8 cellular contexts compared by ENCODE assay signal in the genomic region with DNA sequence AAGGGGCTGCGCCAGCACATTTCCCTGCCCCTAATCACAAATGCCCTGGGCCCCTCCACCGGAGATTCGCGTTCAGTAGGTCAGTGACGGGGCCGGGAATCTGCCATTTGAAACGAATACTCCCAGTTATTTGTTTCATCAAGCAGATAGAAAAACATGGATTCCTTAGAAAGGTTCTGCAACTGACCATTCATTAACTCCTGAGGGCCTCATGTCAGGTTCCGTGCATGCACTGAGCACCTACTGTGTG. TPM values are rescaled to one million over a fixed set of nuclear protein-coding genes. Genes with fewer than 3 reads are reported as not detected.
DNase-seq lines count a peak whose midpoint lies in the region; ATAC-seq and TF ChIP-seq lines count a peak whose summit lies in the region.

No MANE protein-coding gene starts in this region.

- H3K4me3 ChIP-seq in Karpas-422 (ENCODE audit: low read length) (peak overlapping the region; percentile 73), skeletal muscle cell (ENCODE audit: low read depth, low read length) (peak overlapping the region; percentile 56)

- no peaks in the 10 kb centered on the region for H3K27me3 ChIP-seq in Karpas-422 (ENCODE audit: low read length)

- H3K36me3 ChIP-seq in Karpas-422 (ENCODE audit: insufficient read depth, low read length), result no peaks in the 10 kb centered on the region

- ATAC-seq in GM18867 (IDR thresholded peaks at IDR 0.05; ENCODE audit: unreplicated experiment), result peak; percentile 5

- peak overlapping the region; percentile 93 for H3K4me2 ChIP-seq in Karpas-422 (ENCODE audit: low read depth, low read length, poor library complexity, severe bottlenecking)

- no peaks in the 10 kb centered on the region for H3K79me2 ChIP-seq in Karpas-422 (ENCODE audit: low read length)

- H4K20me1 ChIP-seq in Karpas-422 (ENCODE audit: insufficient read depth, low read depth, low read length), result no peaks in the 10 kb centered on the region

- peak overlapping the region; percentile 22 for H2AFZ ChIP-seq in Karpas-422 (ENCODE audit: low read length)

- H3K9me2 ChIP-seq in Karpas-422 (replicated peaks; ENCODE audit: insufficient read depth, low read length), result no peaks in the 10 kb centered on the region

- no peak for DNase-seq in Karpas-422
- DNase-seq in epithelial cell of prostate (ENCODE audit: low read depth, low spot score), result no peak
- no peak for DNase-seq in skeletal muscle cell (ENCODE audit: low read depth)
- DNase-seq in AML-193 (lab: John Stamatoyannopoulos, UW), result no peak
- DNase-seq in GM10266 (ENCODE audit: extremely low spot score), result no peak
- DNase-seq in activated CD8-positive, alpha-beta memory T cell treated with anti-CD3 and anti-CD28 coated beads, Interleukin-2, amount 50 U/mL, for 4 hours, result no peak
- no peak for DNase-seq in GF-D8 (lab: John Stamatoyannopoulos, UW)

- H3K27ac ChIP-seq in Karpas-422 (ENCODE audit: low read length), result peak overlapping the region; percentile 90
- peak overlapping the region; percentile 98 for H3K27ac ChIP-seq in epithelial cell of prostate

- H3K9me3 ChIP-seq in Karpas-422 (ENCODE audit: low read length), result no peaks in the 10 kb centered on the region

- peak overlapping the region; percentile 74 for H3K9ac ChIP-seq in Karpas-422 (ENCODE audit: low read length)

- TF ChIP-seq CTCF in GM10266 (IDR thresholded peaks at IDR 0.05; ENCODE audit: control insufficient read depth, insufficient read depth, low read depth, missing control alignments), result no peak

- peaks cover 38% of the 10 kb centered on the region for H3K4me1 ChIP-seq in Karpas-422 (ENCODE audit: low read length)

RNA-seq across cellular contexts. Expression of a gene that starts 25.6 kb away (rescaled TPM):
- 603 and 914 TPM in 2 replicates for total RNA-seq in Karpas-422 (2014; rRNA removed; shearing (Covaris generic); ENCODE audit: low replicate concordance)

RNA-seq across cellular contexts. Expression of a gene that starts 48.9 kb away (rescaled TPM):
- 10.8 and 23.7 TPM in 2 replicates for total RNA-seq in Karpas-422 (2014; rRNA removed; shearing (Covaris generic); ENCODE audit: low replicate concordance)

RNA-seq across cellular contexts. Expression of a gene that starts 53.4 kb away (rescaled TPM):
- 48.9 and 52.9 TPM in 2 replicates for total RNA-seq in Karpas-422 (2014; rRNA removed; shearing (Covaris generic); ENCODE audit: low replicate concordance)
